In genomic region chr16:53094013-53094630, GRCh38 we compare ENCODE assay signal across 8 cellular contexts. TPM values are rescaled to one million over a fixed set of nuclear protein-coding genes. Genes with fewer than 3 reads are reported as not detected.
A peak's percentile ranks its signal among the peaks of the same experiment; 100 is the strongest.
DNase-seq lines count a peak whose midpoint lies in the region; ATAC-seq, FAIRE-seq and TF ChIP-seq lines count a peak whose summit lies in the region.

No MANE protein-coding gene starts in this region.

- no TSS peak for BruUV-seq in HCT116 (replicated peaks; lab: Mats Ljungman, UMichigan)

- H3K79me2 ChIP-seq in HCT116 (ENCODE audit: insufficient read depth, low read length) = peaks cover 63% of the 10 kb centered on the region

- in situ Hi-C loops in transverse colon (cut with MboI; ENCODE audit: low pct_ligation_motif_present in 1 of 4, low pct_unique_long_range_greater_than_20kb in 1 of 4, low sequenced_read_pairs in 3 of 4) = no loop called here

- H3K9me3 ChIP-seq in HCT116 (ENCODE audit: control insufficient read depth in 1 of 2, insufficient read depth in 1 of 2, low read depth in 1 of 2, low read length in 2 of 2) = no peaks in the 10 kb centered on the region
- H3K9me3 ChIP-seq in kidney (ENCODE audit: control insufficient read depth in 1 of 2, low read length in 2 of 2) = no peaks in the 10 kb centered on the region
- H3K9me3 ChIP-seq in transverse colon = no peaks in the 10 kb centered on the region

- peaks cover 49% of the 10 kb centered on the region for H3K4me1 Mint-ChIP-seq in activated T-helper 1 cell treated with anti-CD3 and anti-CD28 coated beads, Interleukin-12 subunit alpha, Interleukin-12 subunit beta, Interleukin-2, Interleukin-4 antibody, amounts not matched to agents 30 ng/mL and 10 ng/mL and 1 ng/mL, durations not matched to agents 14 hours and 24 hours and 36 hours (ENCODE audit: low read depth)

- no peaks in the 10 kb centered on the region for H3K9me3 Mint-ChIP-seq in activated T-helper 1 cell treated with anti-CD3 and anti-CD28 coated beads, Interleukin-12 subunit alpha, Interleukin-12 subunit beta, Interleukin-2, Interleukin-4 antibody, amounts not matched to agents 30 ng/mL and 10 ng/mL and 1 ng/mL, durations not matched to agents 14 hours and 24 hours and 36 hours

- no peaks in the 10 kb centered on the region for H4K20me1 ChIP-seq in HCT116 (ENCODE audit: insufficient read depth)

- peak overlapping the region; percentile 48 for H3K27ac Mint-ChIP-seq in activated T-helper 1 cell treated with anti-CD3 and anti-CD28 coated beads, Interleukin-12 subunit alpha, Interleukin-12 subunit beta, Interleukin-2, Interleukin-4 antibody, amounts not matched to agents 30 ng/mL and 10 ng/mL and 1 ng/mL, durations not matched to agents 14 hours and 24 hours and 36 hours

- H3K4me3 ChIP-seq in HCT116 (replicated peaks in 1 of 2; ENCODE audit: low read depth in 1 of 2, low read length in 2 of 2) (no peak overlapping the region), kidney (ENCODE audit: low read length in 2 of 2) (no peak overlapping the region), transverse colon (peak overlapping the region in 2 of 4 donors; percentile 0 to 6)

- H3K27me3 Mint-ChIP-seq in activated T-helper 1 cell treated with anti-CD3 and anti-CD28 coated beads, Interleukin-12 subunit alpha, Interleukin-12 subunit beta, Interleukin-2, Interleukin-4 antibody, amounts not matched to agents 30 ng/mL and 10 ng/mL and 1 ng/mL, durations not matched to agents 14 hours and 24 hours and 36 hours (ENCODE audit: insufficient read depth) = no peaks in the 10 kb centered on the region

- H3K9ac ChIP-seq in HCT116 (ENCODE audit: low read length) = peak overlapping the region; percentile 14; the same call in 1 of the 2 replicates
- peak overlapping the region in 1 of 2 donors; percentile 5 for H3K9ac ChIP-seq in kidney (ENCODE audit: low read length in 2 of 2)

- intact Hi-C loops in HCT116 (cut with micrococcal nuclease) = no loop called here
- intact Hi-C loops in activated T-helper 1 cell treated with anti-CD3 and anti-CD28 coated beads, Interleukin-12 subunit alpha, Interleukin-12 subunit beta, Interleukin-2, Interleukin-4 antibody, amounts not matched to agents 30 ng/mL and 10 ng/mL and 1 ng/mL, durations not matched to agents 14 hours and 24 hours and 36 hours (cut with micrococcal nuclease) = no loop called here
- intact Hi-C loops in kidney (cut with DNase I) = no loop called here
- intact Hi-C loops in transverse colon (cut with DNase I; ENCODE audit: low total_unique reads) = no loop called here

- ATAC-seq in HCT116 = peak; percentile 79

- TF ChIP-seq EP300 in transverse colon (IDR thresholded peaks at IDR 0.05; ENCODE audit: low read depth) = no peak

- no peak for TF ChIP-seq RAD21 in HCT116 (IDR thresholded peaks at IDR 0.05; ENCODE audit: low read depth)

- 20 to 50% methylated on average over 1 to 10 of the region's 10 CpGs for WGBS in transverse colon (ENCODE audit: low coverage in 1 of 2), 2 donors

- peak overlapping the region; percentile 61 for H3K4me2 ChIP-seq in HCT116 (ENCODE audit: low read length)

- peaks cover 5% of the 10 kb centered on the region for H3K36me3 Mint-ChIP-seq in activated T-helper 1 cell treated with anti-CD3 and anti-CD28 coated beads, Interleukin-12 subunit alpha, Interleukin-12 subunit beta, Interleukin-2, Interleukin-4 antibody, amounts not matched to agents 30 ng/mL and 10 ng/mL and 1 ng/mL, durations not matched to agents 14 hours and 24 hours and 36 hours (ENCODE audit: low read depth)

- no peaks in the 10 kb centered on the region for H3K9me2 ChIP-seq in HCT116 (ENCODE audit: insufficient read depth)

- POLR2A ChIA-PET in HCT116 (lab: Charles Lee) = no interaction called here

- peaks cover 28 to 44% of the 10 kb centered on the region in 2 experiments for H3K4me1 ChIP-seq in HCT116 (ENCODE audit: control insufficient read depth in 1 of 2, insufficient read depth in 2 of 2, low read length in 2 of 2)
- H3K4me1 ChIP-seq in kidney (ENCODE audit: control insufficient read depth in 1 of 2, insufficient read depth in 1 of 2, low read depth in 1 of 2, low read length in 2 of 2) = peaks cover 25 to 39% of the 10 kb centered on the region in 2 donors
- H3K4me1 ChIP-seq in transverse colon = peaks cover 54 to 84% (median 70%) of the 10 kb centered on the region in 4 donors

- RAD21 ChIA-PET in HCT116 (lab: Charles Lee; ENCODE audit: low non-redundant PET in 1 of 2, low total read pairs in 2 of 2, uncharacterized antibody in 2 of 2, unreplicated experiment in 2 of 2) = no interaction called here

- no peak for FAIRE-seq in kidney (lab: Jason Lieb, UNC)

- H3K27me3 ChIP-seq in HCT116 (ENCODE audit: insufficient read depth, low read length) = no peaks in the 10 kb centered on the region
- H3K27me3 ChIP-seq in transverse colon = no peaks in the 10 kb centered on the region

- H3K27ac ChIP-seq in HCT116 (ENCODE audit: low read depth, low read length) = peak overlapping the region; percentile 27; the same call in 1 of the 2 replicates
- peak overlapping the region; percentile 35 to 47 for H3K27ac ChIP-seq in kidney (ENCODE audit: low read depth in 2 of 2, low read length in 2 of 2)
- H3K27ac ChIP-seq in transverse colon = peak overlapping the region; percentile 85 to 93 (median 88)

- no peaks in the 10 kb centered on the region for H3K36me3 ChIP-seq in HCT116 (ENCODE audit: control insufficient read depth in 1 of 2, insufficient read depth in 2 of 2, low read length in 2 of 2)
- H3K36me3 ChIP-seq in kidney (ENCODE audit: control insufficient read depth in 1 of 2, insufficient read depth in 2 of 2, low read length in 2 of 2) = no peaks in the 10 kb centered on the region
- H3K36me3 ChIP-seq in transverse colon = no peaks in the 10 kb centered on the region

- H3K4me3 Mint-ChIP-seq in activated T-helper 1 cell treated with anti-CD3 and anti-CD28 coated beads, Interleukin-12 subunit alpha, Interleukin-12 subunit beta, Interleukin-2, Interleukin-4 antibody, amounts not matched to agents 30 ng/mL and 10 ng/mL and 1 ng/mL, durations not matched to agents 14 hours and 24 hours and 36 hours = no peak overlapping the region

- TF ChIP-seq POLR2A in HCT116 (IDR thresholded peaks at IDR 0.05; ENCODE audit: borderline replicate concordance, extremely low read depth, insufficient read depth, insufficient read length) = no peak
- peak; percentile 62 for TF ChIP-seq POLR2A in transverse colon (IDR thresholded peaks at IDR 0.05)

- no peak for TF ChIP-seq CTCF in HCT116 (IDR thresholded peaks at IDR 0.05 in 2 of 3, conservative IDR thresholded peaks at IDR 0.05 in 1 of 3; ENCODE audit: borderline replicate concordance in 1 of 3, insufficient read depth in 1 of 3, low read depth in 2 of 3, low read length in 2 of 3)
- no peak for TF ChIP-seq CTCF in kidney (IDR thresholded peaks at IDR 0.05; ENCODE audit: borderline replicate concordance, extremely low read depth, insufficient read depth)
- TF ChIP-seq CTCF in transverse colon (IDR thresholded peaks at IDR 0.05) = no peak

- CTCF ChIA-PET in HCT116 (lab: Charles Lee) = no interaction called here

- DNase-seq in NCI-H1417 (lab: John Stamatoyannopoulos, UW) = peak in 2 of 3 experiments; percentile 7 to 15
- DNase-seq in NCI-H1417 treated with DMSO at 0.1 percent for 48 hours (lab: John Stamatoyannopoulos, UW) = no peak
- no peak for DNase-seq in HCT116 (ENCODE audit: low read depth, low spot score)
- peak; percentile 22 for DNase-seq in NAMALWA (ENCODE audit: low spot score)
- DNase-seq in activated T-helper 1 cell treated with anti-CD3 and anti-CD28 coated beads, Interleukin-12 subunit alpha, Interleukin-12 subunit beta, Interleukin-2, Interleukin-4 antibody, amounts not matched to agents 30 ng/mL and 10 ng/mL and 1 ng/mL, durations not matched to agents 14 hours and 24 hours and 36 hours (ENCODE audit: low spot score) = peak; percentile 2
- DNase-seq in kidney = peak; percentile 89
- peak; percentile 90 for DNase-seq in transverse colon
- DNase-seq in D341Med (ENCODE audit: low spot score) = no peak

- no peak overlapping the region for H2AFZ ChIP-seq in HCT116 (ENCODE audit: low read depth, low read length, poor library complexity, severe bottlenecking)

TF ChIP-seq in HCT116, 20 proteins besides CTCF, POLR2A, EP300 and RAD21:
- TF ChIP-seq FOSL1 (IDR thresholded peaks at IDR 0.05; ENCODE audit: low read depth) (no peak), MAX (IDR thresholded peaks at IDR 0.05) (0 out of 2 replicates have a peak, but pooled peaks have one; percentile 34)

RNA-seq across cellular contexts. Expression of gene CHD9, which starts 39.3 kb away (rescaled TPM):
- total RNA-seq in HCT116 (2021; ENCODE audit: unreplicated experiment) = 18.9 TPM
- 2.8 and 3.2 TPM in 2 replicates for polyA plus RNA-seq in HCT116 (2012)
- total RNA-seq in activated T-helper 1 cell treated with anti-CD3 and anti-CD28 coated beads, Interleukin-12 subunit alpha, Interleukin-12 subunit beta, Interleukin-2, Interleukin-4 antibody, amounts not matched to agents 30 ng/mL and 10 ng/mL and 1 ng/mL, durations not matched to agents 14 hours and 24 hours and 36 hours = 17.0 and 18.3 TPM in 2 replicates
- 83.7 TPM for total RNA-seq in kidney
- 9.4 TPM for polyA plus RNA-seq in kidney (ENCODE audit: insufficient read depth, low read depth, low replicate concordance)
- total RNA-seq in transverse colon = 100 to 1,000 TPM in 1 of 4 donors, 10 to 100 TPM in 3; 37.4 to 112 (median 64.4) TPM

RNA-seq across cellular contexts. Expression of gene CHD9NB, which starts 41.4 kb away (rescaled TPM):
- total RNA-seq in HCT116 (2021; ENCODE audit: unreplicated experiment) (1.2 TPM), kidney (26.2 TPM), transverse colon (1 to 10 TPM in 2 of 4 donors, not detected in 2; 3.0 to 3.1 TPM)
- polyA plus RNA-seq in HCT116 (2012) = 0.85 and 1.3 TPM in 2 replicates
- 0.24 and 1.1 TPM in 2 replicates for total RNA-seq in activated T-helper 1 cell treated with anti-CD3 and anti-CD28 coated beads, Interleukin-12 subunit alpha, Interleukin-12 subunit beta, Interleukin-2, Interleukin-4 antibody, amounts not matched to agents 30 ng/mL and 10 ng/mL and 1 ng/mL, durations not matched to agents 14 hours and 24 hours and 36 hours
- 9.8 TPM for polyA plus RNA-seq in kidney (ENCODE audit: insufficient read depth, low read depth, low replicate concordance)

Comparison
In these comparisons a context has a peak if more than half of its experiments do, and no peak if none do; other contexts are left out.
1. DNase-seq: peak in NCI-H1417 (2 of 3), NAMALWA (single experiment), activated T-helper 1 cell treated with anti-CD3 and anti-CD28 coated beads, Interleukin-12 subunit alpha, Interleukin-12 subunit beta, Interleukin-2, Interleukin-4 antibody, amounts not matched to agents 30 ng/mL and 10 ng/mL and 1 ng/mL, durations not matched to agents 14 hours and 24 hours and 36 hours (single experiment), kidney (single experiment) and transverse colon (single experiment); none in NCI-H1417 treated with DMSO at 0.1 percent for 48 hours (single experiment), HCT116 (single experiment) and D341Med (single experiment).
2. H3K27ac ChIP-seq: peak in every context shown above with its lines; median percentile 88 in transverse colon; 41 in kidney; 27 in HCT116.